ENCODE assay signal across 20 cellular contexts in genomic region chr14:47976139-47976538, GRCh38.
DNase-seq lines count a peak whose midpoint lies in the region; ATAC-seq, FAIRE-seq and TF ChIP-seq lines count a peak whose summit lies in the region.
"Had no signal": no experiment of that assay in that cellular context is flagged by ENCODE, and none has a peak within 500 bp of the region (broad histone marks: within the 10 kb centered on the region; RNA-seq: fewer than 3 reads in every experiment).

No MANE protein-coding gene starts in this region.

- no peak overlapping the region for H4K5ac ChIP-seq in H1 (ENCODE audit: insufficient read length, low read depth, low read length)

- 83% methylated on average over 2 of the region's 2 CpGs; no CpG with 5 or more reads in 1 of the 2 experiments for WGBS in H1 (ENCODE audit: extremely low coverage in 1 of 2, insufficient coverage in 1 of 2, insufficient read length in 1 of 2, insufficient replicate concordance in 2 of 2, low coverage in 1 of 2, low lambda C conversion rate in 2 of 2, missing lambda C conversion rate in 1 of 2), 2 experiments
- 73% methylated on average over 2 of the region's 2 CpGs for WGBS in mesenchymal stem cell
- 71% methylated on average over 2 of the region's 2 CpGs for WGBS in prostate gland

- H2BK12ac ChIP-seq in H1 (ENCODE audit: low read depth, low read length) = no peak overlapping the region
- no peak overlapping the region for H2BK12ac ChIP-seq in mesenchymal stem cell (ENCODE audit: low read length in 2 of 2)

- no peak overlapping the region for H2BK120ac ChIP-seq in H1 (replicated peaks; ENCODE audit: low read depth, low read length)
- H2BK120ac ChIP-seq in mesenchymal stem cell (ENCODE audit: low read depth, low read length) = no peak overlapping the region

- DNase-seq in BE2C (peak; percentile 16), H1 (ENCODE audit: low read depth in 1 of 2, low spot score in 2 of 2) (no peak), mesenchymal stem cell (no peak), prostate gland (ENCODE audit: low spot score) (no peak), Right ventricle myocardium superior (no peak), HFFc6 (no peak)
- DNase-seq: CD4-positive, alpha-beta T cell; CD8-positive, alpha-beta memory T cell; DMS53; DMS79 treated with DMSO at 0.1 percent for 48 hours; GF-D8; H9 had no signal

- H3K27ac ChIP-seq in H1 (ENCODE audit: low read depth, low read length) (no peak overlapping the region), mesenchymal stem cell (ENCODE audit: low read length, poor library complexity, severe bottlenecking) (no peak overlapping the region), prostate gland (no peak overlapping the region)
- H3K27ac ChIP-seq: 22Rv1; BLaER1 treated with 17β-estradiol and CSF1 and Interleukin-3, amounts not matched to agents 10 nM and 100 nM had no signal

- no peak overlapping the region for H3K56ac ChIP-seq in H1 (replicated peaks; ENCODE audit: insufficient read length, low read depth, low read length)

- no peak overlapping the region for H3K14ac ChIP-seq in H1 (ENCODE audit: insufficient read length)
- H3K14ac ChIP-seq in mesenchymal stem cell (ENCODE audit: low read length in 2 of 2) = no peak overlapping the region

- H2BK15ac ChIP-seq in H1 (ENCODE audit: low read length) (no peak overlapping the region), mesenchymal stem cell (ENCODE audit: low read depth, poor library complexity, severe bottlenecking) (no peak overlapping the region)

- no peaks in the 10 kb centered on the region for H3K27me3 ChIP-seq in BE2C
- no peaks in the 10 kb centered on the region for H3K27me3 ChIP-seq in H1 (replicated peaks in 1 of 4; ENCODE audit: control insufficient read depth in 3 of 4, extremely low read depth in 1 of 4, insufficient read depth in 3 of 4, low read length in 3 of 4)
- H3K27me3 ChIP-seq in mesenchymal stem cell (ENCODE audit: control insufficient read depth in 1 of 2, insufficient read depth in 1 of 2, low read length in 2 of 2) = no peaks in the 10 kb centered on the region
- H3K27me3 ChIP-seq in prostate gland (replicated peaks; ENCODE audit: insufficient read depth) = no peaks in the 10 kb centered on the region
- H3K27me3 ChIP-seq: BLaER1 treated with 17β-estradiol and CSF1 and Interleukin-3, amounts not matched to agents 10 nM and 100 nM had no signal

- TF ChIP-seq RAD21 in H1 (IDR thresholded peaks at IDR 0.05 in 1 of 2, conservative IDR thresholded peaks at IDR 0.05 in 1 of 2; ENCODE audit: low read depth in 2 of 2, low read length in 2 of 2) = no peak

- H3K9ac ChIP-seq in H1 (replicated peaks in 1 of 4; ENCODE audit: extremely low read depth in 1 of 4, low read depth in 3 of 4, low read length in 3 of 4) (no peak overlapping the region), mesenchymal stem cell (ENCODE audit: low read length) (no peak overlapping the region)
- H3K9ac ChIP-seq: BLaER1 treated with 17β-estradiol and CSF1 and Interleukin-3, amounts not matched to agents 10 nM and 100 nM had no signal

- no peaks in the 10 kb centered on the region for H3K27me3 Mint-ChIP-seq in HFFc6 (ENCODE audit: insufficient read depth)
- H3K27me3 Mint-ChIP-seq: B cell; CD4-positive, alpha-beta T cell; CD8-positive, alpha-beta memory T cell had no signal

- no peak overlapping the region for H3K4me3 Mint-ChIP-seq in HFFc6
- H3K4me3 Mint-ChIP-seq: B cell; CD14-positive monocyte; CD4-positive, alpha-beta T cell; CD8-positive, alpha-beta memory T cell; H9 had no signal

- H2AK5ac ChIP-seq in H1 (ENCODE audit: low read depth, low read length) (no peak overlapping the region), mesenchymal stem cell (ENCODE audit: low read length, severe bottlenecking) (no peak overlapping the region)

- H3K4ac ChIP-seq in H1 (replicated peaks; ENCODE audit: insufficient read length, low read depth, low read length) = no peak overlapping the region
- no peak overlapping the region for H3K4ac ChIP-seq in mesenchymal stem cell (ENCODE audit: low read depth in 1 of 2, low read length in 2 of 2)

- H4K20me1 ChIP-seq in H1 (replicated peaks in 1 of 2; ENCODE audit: control insufficient read depth in 1 of 2, insufficient read depth in 2 of 2, low read length in 2 of 2) = no peaks in the 10 kb centered on the region
- H4K20me1 ChIP-seq: BLaER1 treated with 17β-estradiol and CSF1 and Interleukin-3, amounts not matched to agents 10 nM and 100 nM had no signal

- H3K23me2 ChIP-seq in H1 (ENCODE audit: low read depth, low read length) = no peaks in the 10 kb centered on the region

- no peak overlapping the region for H3K4me3 ChIP-seq in BE2C (ENCODE audit: low read depth, low read length)
- H3K4me3 ChIP-seq in H1 (ENCODE audit: extremely low read depth in 1 of 4, insufficient read depth in 2 of 4, low read depth in 3 of 4, low read length in 4 of 4) = no peak overlapping the region
- H3K4me3 ChIP-seq in mesenchymal stem cell (ENCODE audit: insufficient read depth in 1 of 2, low read depth in 1 of 2, low read length in 2 of 2) = no peak overlapping the region
- H3K4me3 ChIP-seq in prostate gland = no peak overlapping the region
- H3K4me3 ChIP-seq: BLaER1 treated with 17β-estradiol and CSF1 and Interleukin-3, amounts not matched to agents 10 nM and 100 nM had no signal

- no peaks in the 10 kb centered on the region for H3K79me2 ChIP-seq in H1 (ENCODE audit: control insufficient read depth in 1 of 2, insufficient read depth in 2 of 2, low read length in 2 of 2)

- no peak for ATAC-seq in Right ventricle myocardium superior (ENCODE audit: poor library complexity)
- ATAC-seq: HCT116 had no signal

- TF ChIP-seq POLR2A in H1 (IDR thresholded peaks at IDR 0.05; ENCODE audit: control extremely low read depth in 1 of 2, low read depth in 2 of 2, low read length in 2 of 2) = no peak
- no peak for TF ChIP-seq POLR2A in prostate gland (IDR thresholded peaks at IDR 0.05)

- H3K4me1 Mint-ChIP-seq in HFFc6 (ENCODE audit: low read depth) = no peaks in the 10 kb centered on the region
- H3K4me1 Mint-ChIP-seq: B cell; CD14-positive monocyte; CD8-positive, alpha-beta memory T cell had no signal

- H2BK20ac ChIP-seq in H1 (ENCODE audit: low read length) = no peak overlapping the region

- no peaks in the 10 kb centered on the region; the same call in 1 of the 2 replicates for H3K36me3 Mint-ChIP-seq in HFFc6 (ENCODE audit: low read depth)
- H3K36me3 Mint-ChIP-seq: CD14-positive monocyte; CD8-positive, alpha-beta memory T cell had no signal

- H2BK5ac ChIP-seq in H1 (ENCODE audit: low read depth, low read length) (no peak overlapping the region), mesenchymal stem cell (ENCODE audit: low read depth, low read length, poor library complexity, severe bottlenecking) (no peak overlapping the region)

- POLR2A ChIA-PET in H1 (lab: Charles Lee; ENCODE audit: partially characterized antibody) = no interaction called here

- no peaks in the 10 kb centered on the region for H3K36me3 ChIP-seq in BE2C
- no peaks in the 10 kb centered on the region for H3K36me3 ChIP-seq in H1 (ENCODE audit: control insufficient read depth in 2 of 4, insufficient read depth in 4 of 4, low read length in 3 of 4)
- H3K36me3 ChIP-seq in mesenchymal stem cell (ENCODE audit: control insufficient read depth in 1 of 2, insufficient read depth in 2 of 2, low read depth in 1 of 2, low read length in 2 of 2) = no peaks in the 10 kb centered on the region
- no peaks in the 10 kb centered on the region for H3K36me3 ChIP-seq in prostate gland
- H3K36me3 ChIP-seq: BLaER1 treated with 17β-estradiol and CSF1 and Interleukin-3, amounts not matched to agents 10 nM and 100 nM had no signal

- H3K4me1 ChIP-seq in BE2C (peaks cover 5% of the 10 kb centered on the region), H1 (replicated peaks in 1 of 4; ENCODE audit: control insufficient read depth in 3 of 4, insufficient read depth in 4 of 4, low read length in 3 of 4) (no peaks in the 10 kb centered on the region), mesenchymal stem cell (ENCODE audit: control insufficient read depth, insufficient read depth, low read depth, low read length) (no peaks in the 10 kb centered on the region), prostate gland (replicated peaks) (no peaks in the 10 kb centered on the region)
- H3K4me1 ChIP-seq: BLaER1 treated with 17β-estradiol and CSF1 and Interleukin-3, amounts not matched to agents 10 nM and 100 nM had no signal

- H3K79me1 ChIP-seq in H1 (ENCODE audit: low read depth, low read length) (no peaks in the 10 kb centered on the region), mesenchymal stem cell (replicated peaks; ENCODE audit: low read length, poor library complexity, severe bottlenecking) (no peaks in the 10 kb centered on the region)

- no peaks in the 10 kb centered on the region for H3K9me3 ChIP-seq in BE2C
- H3K9me3 ChIP-seq in H1 (ENCODE audit: insufficient read depth in 2 of 2, low read depth in 1 of 2, low read length in 1 of 2) = no peaks in the 10 kb centered on the region
- H3K9me3 ChIP-seq in mesenchymal stem cell (ENCODE audit: control insufficient read depth, low read length) = peaks cover 3% of the 10 kb centered on the region
- no peaks in the 10 kb centered on the region for H3K9me3 ChIP-seq in prostate gland
- H3K9me3 ChIP-seq: BLaER1 treated with 17β-estradiol and CSF1 and Interleukin-3, amounts not matched to agents 10 nM and 100 nM had no signal

- no peak for TF ChIP-seq EP300 in H1 (IDR thresholded peaks at IDR 0.05; ENCODE audit: borderline replicate concordance in 1 of 2, low read depth in 2 of 2, low read length in 2 of 2)

- H3K9me3 Mint-ChIP-seq in HFFc6 = peaks cover 54% of the 10 kb centered on the region
- H3K9me3 Mint-ChIP-seq: H9 had no signal

- no peak overlapping the region for H3K23ac ChIP-seq in H1 (ENCODE audit: insufficient read length)
- no peak overlapping the region for H3K23ac ChIP-seq in mesenchymal stem cell (ENCODE audit: low read length in 2 of 2)

- 0 out of 2 replicates have a peak overlapping the region, but pooled peaks have one; percentile 90 for H2AFZ ChIP-seq in H1 (ENCODE audit: low read length)
- peak overlapping the region; percentile 81 for H2AFZ ChIP-seq in mesenchymal stem cell (ENCODE audit: low read depth, low read length)

- no peak for FAIRE-seq in H1 (lab: Jason Lieb, UNC)
- FAIRE-seq: A204.1, GM12891, GM18507 had no signal

- no peak overlapping the region for H4K8ac ChIP-seq in H1 (ENCODE audit: extremely low read depth, insufficient read depth, low read length)
- no peak overlapping the region for H4K8ac ChIP-seq in mesenchymal stem cell (ENCODE audit: low read length)

- CTCF ChIA-PET in H1 (lab: Charles Lee; ENCODE audit: partially characterized antibody) = no interaction called here

- intact Hi-C loops in prostate gland (cut with DNase I) = no loop called here
- intact Hi-C loops in Right ventricle myocardium superior (cut with DNase I) = no loop called here

- TF ChIP-seq CTCF in BE2C (IDR thresholded peaks at IDR 0.05; ENCODE audit: low read depth, low read length) (no peak), H1 (IDR thresholded peaks at IDR 0.05; ENCODE audit: control extremely low read depth in 1 of 3, insufficient read depth in 1 of 3, low read depth in 1 of 3, low read length in 3 of 3) (no peak), prostate gland (IDR thresholded peaks at IDR 0.05) (no peak), HFFc6 (IDR thresholded peaks at IDR 0.05) (no peak)

- no peak overlapping the region for H3K18ac ChIP-seq in H1 (ENCODE audit: extremely low read depth, low read length)
- no peak overlapping the region for H3K18ac ChIP-seq in mesenchymal stem cell (ENCODE audit: low read depth in 1 of 2, low read length in 2 of 2)

- H3K4me2 ChIP-seq in H1 (ENCODE audit: insufficient read depth in 1 of 2, low read depth in 2 of 2, low read length in 2 of 2) (no peak overlapping the region), mesenchymal stem cell (ENCODE audit: low read length, poor library complexity, severe bottlenecking) (no peak overlapping the region)
- H3K4me2 ChIP-seq: BLaER1 treated with 17β-estradiol and CSF1 and Interleukin-3, amounts not matched to agents 10 nM and 100 nM had no signal

- H4K91ac ChIP-seq in H1 (replicated peaks; ENCODE audit: insufficient read length, low read length) (no peak overlapping the region), mesenchymal stem cell (ENCODE audit: low read length) (no peak overlapping the region)

- no peak overlapping the region for H3K27ac Mint-ChIP-seq in HFFc6
- H3K27ac Mint-ChIP-seq: B cell; CD14-positive monocyte; CD4-positive, alpha-beta T cell; CD8-positive, alpha-beta memory T cell had no signal
